In the genomic region with DNA sequence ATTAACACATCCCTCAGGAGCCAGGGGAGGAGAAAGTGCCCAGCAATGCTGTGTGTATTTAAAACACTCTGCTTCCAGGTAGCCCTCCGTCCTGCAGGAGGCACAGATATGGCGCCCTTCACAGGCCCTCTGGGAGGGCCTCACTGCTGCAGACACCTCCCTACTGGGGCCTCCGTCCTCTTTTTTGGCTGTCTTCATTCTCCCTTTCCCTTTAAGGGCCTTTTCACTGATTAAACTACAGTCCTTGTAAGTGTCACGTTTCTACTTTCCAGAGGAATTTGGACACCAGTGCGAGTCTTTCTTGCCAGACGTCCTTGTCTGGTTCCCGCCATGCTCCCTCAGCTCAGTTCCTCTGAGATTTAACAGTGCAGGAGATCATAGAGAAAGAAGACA, we compare ENCODE assay signal across 17 cellular contexts. TPM values are rescaled to one million over a fixed set of nuclear protein-coding genes. Genes with fewer than 3 reads are reported as not detected.
A peak's percentile ranks its signal among the peaks of the same experiment; 100 is the strongest.
DNase-seq lines count a peak whose midpoint lies in the region; ATAC-seq and TF ChIP-seq lines count a peak whose summit lies in the region.
"Had no signal": no experiment of that assay in that cellular context is flagged by ENCODE, and none has a peak within 500 bp of the region (broad histone marks: within the 10 kb centered on the region; RNA-seq: fewer than 3 reads in every experiment).

No MANE protein-coding gene starts in this region.

- H3K9me2 ChIP-seq in SK-N-SH = no peaks in the 10 kb centered on the region

- no peaks in the 10 kb centered on the region for H3K9me3 Mint-ChIP-seq in neural progenitor cell
- H3K9me3 Mint-ChIP-seq in natural killer cell treated with Interleukin-12 subunit alpha and Interleukin-12 subunit beta and Interleukin-15 and Interleukin-18, amount 100 ng/mL, for 72 hours = no peaks in the 10 kb centered on the region
- H3K9me3 Mint-ChIP-seq: activated naive CD4-positive, alpha-beta T cell treated with anti-CD3 and anti-CD28 coated beads for 36 hours had no signal

- TF ChIP-seq CTCF in SK-N-SH (IDR thresholded peaks at IDR 0.05) = no peak
- TF ChIP-seq CTCF in left ventricle myocardium inferior (IDR thresholded peaks at IDR 0.05; ENCODE audit: borderline replicate concordance) = no peak
- no peak for TF ChIP-seq CTCF in neural progenitor cell (IDR thresholded peaks at IDR 0.05)
- TF ChIP-seq CTCF in vagina (IDR thresholded peaks at IDR 0.05) = no peak

- H3K4me2 ChIP-seq in SK-N-SH (no peak overlapping the region), neural progenitor cell (peak overlapping the region; percentile 17)

- no peak overlapping the region for H3K9ac ChIP-seq in SK-N-SH
- no peak overlapping the region for H3K9ac ChIP-seq in neural progenitor cell

- H2AFZ ChIP-seq in SK-N-SH (ENCODE audit: low read depth) (no peak overlapping the region), neural progenitor cell (replicated peaks) (no peak overlapping the region)

- H3K36me3 Mint-ChIP-seq in neural progenitor cell = peaks cover 20% of the 10 kb centered on the region
- H3K36me3 Mint-ChIP-seq in natural killer cell treated with Interleukin-12 subunit alpha and Interleukin-12 subunit beta and Interleukin-15 and Interleukin-18, amount 100 ng/mL, for 72 hours = no peaks in the 10 kb centered on the region

- H3K79me2 ChIP-seq in SK-N-SH (ENCODE audit: insufficient read depth) (no peaks in the 10 kb centered on the region), neural progenitor cell (ENCODE audit: low read depth) (no peaks in the 10 kb centered on the region)

- intact Hi-C loops in left ventricle myocardium inferior (cut with micrococcal nuclease) = loop anchor here (2.0 kb wide), 1 partner anchor 134 kb away; no protein-coding TSS in a partner anchor
- intact Hi-C loops in vagina (cut with DNase I) = loop anchor here (5.0 kb wide), 1 partner anchor 133 kb away; no protein-coding TSS in a partner anchor

- 92% methylated on average over 7 of the region's 7 CpGs for WGBS in SK-N-SH (ENCODE audit: low lambda C conversion rate)

- no peaks in the 10 kb centered on the region for H4K20me1 ChIP-seq in SK-N-SH (ENCODE audit: insufficient read depth)
- H4K20me1 ChIP-seq in neural progenitor cell (ENCODE audit: low read depth) = no peaks in the 10 kb centered on the region

- POLR2A ChIA-PET in SK-N-SH (lab: Yijun Ruan, JAX) = no interaction called here

- peaks cover under 1% of the 10 kb centered on the region for H3F3A ChIP-seq in SK-N-SH (replicated peaks; ENCODE audit: insufficient read depth)
- H3F3A ChIP-seq in neural progenitor cell (ENCODE audit: low read depth) = peaks cover 20% of the 10 kb centered on the region

- H3K4me1 ChIP-seq in SK-N-SH (ENCODE audit: control insufficient read depth in 1 of 2, insufficient read depth in 2 of 2, low read depth in 1 of 2, low read length in 1 of 2) = peaks cover 0 to 3% of the 10 kb centered on the region in 2 experiments; a peak in 1 of 4 replicates
- H3K4me1 ChIP-seq in left ventricle myocardium inferior = peaks cover 20% of the 10 kb centered on the region
- peaks cover 16% of the 10 kb centered on the region for H3K4me1 ChIP-seq in neural progenitor cell
- peaks cover 23% of the 10 kb centered on the region for H3K4me1 ChIP-seq in vagina

- CTCF ChIA-PET in SK-N-SH (lab: Yijun Ruan, JAX) = interaction anchor here (1.1 to 14.8 kb wide), 5 partner anchors 18 to 155 kb away, joined by 3 to 433 read pairs (median 4); partner anchors contain the start of gene DENND2A

- H3K9me3 ChIP-seq in SK-N-SH (no peaks in the 10 kb centered on the region), left ventricle myocardium inferior (replicated peaks) (no peaks in the 10 kb centered on the region), neural progenitor cell (ENCODE audit: low read depth) (no peaks in the 10 kb centered on the region), vagina (no peaks in the 10 kb centered on the region)
- H3K9me3 ChIP-seq: ovary had no signal

- no peak for TF ChIP-seq EP300 in SK-N-SH (IDR thresholded peaks at IDR 0.05; ENCODE audit: borderline replicate concordance in 1 of 2, low read depth in 1 of 2, low read length in 1 of 2)

- peak overlapping the region; percentile 43 for H3K27ac Mint-ChIP-seq in neural progenitor cell
- H3K27ac Mint-ChIP-seq in natural killer cell treated with Interleukin-12 subunit alpha and Interleukin-12 subunit beta and Interleukin-15 and Interleukin-18, amount 100 ng/mL, for 72 hours = no peak overlapping the region
- H3K27ac Mint-ChIP-seq: activated CD4-positive, alpha-beta T cell treated with anti-CD3 and anti-CD28 coated beads for 36 hours; activated naive CD4-positive, alpha-beta T cell treated with anti-CD3 and anti-CD28 coated beads for 36 hours had no signal

- H3K4me1 Mint-ChIP-seq in neural progenitor cell = peaks cover 15% of the 10 kb centered on the region
- peaks cover 0 to 4% of the 10 kb centered on the region in 2 donors for H3K4me1 Mint-ChIP-seq in natural killer cell treated with Interleukin-12 subunit alpha and Interleukin-12 subunit beta and Interleukin-15 and Interleukin-18, amount 100 ng/mL, for 72 hours (ENCODE audit: low read depth in 2 of 2)

- H3K36me3 ChIP-seq in SK-N-SH (replicated peaks in 1 of 2; ENCODE audit: control insufficient read depth in 1 of 2, insufficient read depth in 2 of 2, low read length in 1 of 2) (no peaks in the 10 kb centered on the region), left ventricle myocardium inferior (peaks cover 45% of the 10 kb centered on the region), neural progenitor cell (no peaks in the 10 kb centered on the region), vagina (peaks cover 0 to 9% of the 10 kb centered on the region in 2 donors)
- H3K36me3 ChIP-seq: brain microvascular endothelial cell, ovary had no signal

- H3K4me3 ChIP-seq in SK-N-SH (ENCODE audit: low read depth in 2 of 2, low read length in 1 of 2) (no peak overlapping the region), left ventricle myocardium inferior (no peak overlapping the region), neural progenitor cell (no peak overlapping the region), vagina (no peak overlapping the region)
- H3K4me3 ChIP-seq: ovary had no signal

- H3K27me3 Mint-ChIP-seq in neural progenitor cell (ENCODE audit: insufficient read depth, low read depth) = peaks cover 4% of the 10 kb centered on the region
- H3K27me3 Mint-ChIP-seq in natural killer cell treated with Interleukin-12 subunit alpha and Interleukin-12 subunit beta and Interleukin-15 and Interleukin-18, amount 100 ng/mL, for 72 hours = peaks cover 0 to 9% of the 10 kb centered on the region in 2 donors

- DNase-seq in SK-N-SH = peak; percentile 12
- DNase-seq in left ventricle myocardium inferior = no peak
- no peak for DNase-seq in neural progenitor cell (ENCODE audit: low spot score)
- peak in 1 of 2 donors; percentile 87 for DNase-seq in vagina (ENCODE audit: extremely low spot score in 2 of 2)
- no peak for DNase-seq in natural killer cell treated with Interleukin-12 subunit alpha and Interleukin-12 subunit beta and Interleukin-15 and Interleukin-18, amount 100 ng/mL, for 72 hours (ENCODE audit: low spot score)
- no peak for DNase-seq in NCI-H1105 (lab: John Stamatoyannopoulos, UW)
- no peak for DNase-seq in NCI-H1048 (lab: John Stamatoyannopoulos, UW)
- DNase-seq: activated CD4-positive, alpha-beta T cell treated with anti-CD3 and anti-CD28 coated beads for 36 hours; activated naive CD4-positive, alpha-beta T cell treated with anti-CD3 and anti-CD28 coated beads for 36 hours; brain microvascular endothelial cell; effector memory CD4-positive, alpha-beta T cell; NCI-H187 treated with DMSO at 0.1 percent for 48 hours; NCI-H446 treated with DMSO at 0.1 percent for 48 hours had no signal

- no peak for TF ChIP-seq RAD21 in SK-N-SH (IDR thresholded peaks at IDR 0.05; ENCODE audit: low read length)

- H3K27ac ChIP-seq in SK-N-SH (ENCODE audit: low read depth in 2 of 2, low read length in 1 of 2) (no peak overlapping the region), left ventricle myocardium inferior (replicated peaks) (peak overlapping the region; percentile 69), neural progenitor cell (peak overlapping the region; percentile 43), vagina (peak overlapping the region; percentile 77)
- H3K27ac ChIP-seq: 22Rv1, brain microvascular endothelial cell, C4-2B had no signal

- H3K4me3 Mint-ChIP-seq in neural progenitor cell = no peak overlapping the region
- no peak overlapping the region for H3K4me3 Mint-ChIP-seq in natural killer cell treated with Interleukin-12 subunit alpha and Interleukin-12 subunit beta and Interleukin-15 and Interleukin-18, amount 100 ng/mL, for 72 hours
- H3K4me3 Mint-ChIP-seq: activated CD4-positive, alpha-beta T cell treated with anti-CD3 and anti-CD28 coated beads for 36 hours; activated naive CD4-positive, alpha-beta T cell treated with anti-CD3 and anti-CD28 coated beads for 36 hours had no signal

- no peak for TF ChIP-seq POLR2A in vagina (IDR thresholded peaks at IDR 0.05)

- no peak for ATAC-seq in SK-N-SH treated with all-trans-retinoic acid at 6 μM for 48 hours
- ATAC-seq in natural killer cell treated with Interleukin-12 subunit alpha and Interleukin-12 subunit beta and Interleukin-15 and Interleukin-18, amount 100 ng/mL, for 72 hours = no peak
- ATAC-seq: activated CD4-positive, alpha-beta T cell treated with anti-CD3 and anti-CD28 coated beads for 36 hours had no signal

- H3K27me3 ChIP-seq in SK-N-SH (ENCODE audit: insufficient read depth) (no peaks in the 10 kb centered on the region), left ventricle myocardium inferior (ENCODE audit: low read depth) (no peaks in the 10 kb centered on the region), neural progenitor cell (no peaks in the 10 kb centered on the region), vagina (no peaks in the 10 kb centered on the region)
- H3K27me3 ChIP-seq: brain microvascular endothelial cell, ovary had no signal

TF ChIP-seq in SK-N-SH, 30 proteins besides CTCF, POLR2A, EP300 and RAD21 (continues in another document):
- no peak for TF ChIP-seq NRF1 (IDR thresholded peaks at IDR 0.05; ENCODE audit: low read depth, low read length)
- TF ChIP-seq MXI1 (IDR thresholded peaks at IDR 0.05; ENCODE audit: low read depth, low read length) = no peak

RNA-seq across cellular contexts. Expression of gene MKRN1, which starts 39.7 kb away (rescaled TPM):
- polyA plus RNA-seq in SK-N-SH (2012; rRNA removed) = 53.5 and 61.4 TPM in 2 replicates
- polyA plus RNA-seq in SK-N-SH (2012; cell fraction: cytosol; rRNA removed) = 59.4 and 62.2 TPM in 2 replicates
- polyA plus RNA-seq in SK-N-SH (2012; cell fraction: nucleus; rRNA removed) = 46.5 and 61.8 TPM in 2 replicates
- 90.0 TPM for total RNA-seq in left ventricle myocardium inferior
- 89.4 and 121 TPM in 2 replicates for total RNA-seq in neural progenitor cell (ENCODE audit: low replicate concordance)
- total RNA-seq in vagina = 38.8 TPM
- total RNA-seq in natural killer cell treated with Interleukin-12 subunit alpha and Interleukin-12 subunit beta and Interleukin-15 and Interleukin-18, amount 100 ng/mL, for 72 hours = 10 to 100 TPM; 46.5 to 97.9 TPM

Comparison
In these comparisons a context has a peak if more than half of its experiments do, and no peak if none do; other contexts are left out.
1. H3K27ac ChIP-seq: peak in left ventricle myocardium inferior (single experiment), neural progenitor cell (single experiment) and vagina (single experiment); none in SK-N-SH (0 of 2).